ENCODE assay signal across 20 cellular contexts in the genomic region with DNA sequence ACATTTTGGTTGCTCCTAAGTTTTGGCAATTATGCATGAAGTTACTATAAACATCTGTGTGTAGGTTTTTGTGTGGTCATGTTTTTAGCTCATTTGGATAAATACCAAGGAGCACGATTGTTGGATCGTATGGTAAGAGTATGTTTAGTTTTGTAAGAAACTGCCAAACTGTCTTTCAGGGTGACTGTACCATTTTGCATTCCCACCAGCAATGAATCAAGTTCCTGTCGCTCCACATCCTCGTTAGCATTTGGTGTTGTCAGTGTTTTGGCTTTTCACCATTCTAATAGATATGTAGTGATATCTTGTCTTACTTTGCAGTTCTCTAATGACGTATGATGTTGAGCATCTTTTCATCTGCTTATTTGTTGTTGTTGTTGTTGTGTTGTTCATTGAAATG.
"Had no signal": no experiment of that assay in that cellular context is flagged by ENCODE, and none has a peak within 500 bp of the region (broad histone marks: within the 10 kb centered on the region; RNA-seq: fewer than 3 reads in every experiment).

No MANE protein-coding gene starts in this region.

- H3K9me3 Mint-ChIP-seq: activated CD4-positive, alpha-beta T cell treated with anti-CD3 and anti-CD28 coated beads, Interleukin-2, amount 10 ng/mL, durations not matched to agents 7 days and 5 days; activated naive CD8-positive, alpha-beta T cell treated with anti-CD3 and anti-CD28 coated beads, Interleukin-2, amount 10 ng/mL, durations not matched to agents 7 days and 5 days; effector memory CD8-positive, alpha-beta T cell; stimulated activated naive CD8-positive, alpha-beta T cell treated with anti-CD3 and anti-CD28 coated beads, Interleukin-15, Interleukin-2, amounts not matched to agents 100 ng/mL and 50 ng/mL, for 24 hours had no signal

- H3K4me3 Mint-ChIP-seq: activated CD4-positive, alpha-beta T cell treated with anti-CD3 and anti-CD28 coated beads, Interleukin-2, amount 10 ng/mL, durations not matched to agents 7 days and 5 days; activated CD8-positive, alpha-beta T cell treated with anti-CD3 and anti-CD28 coated beads, Interleukin-2, amount 10 ng/mL, durations not matched to agents 7 days and 5 days; activated naive CD8-positive, alpha-beta T cell treated with anti-CD3 and anti-CD28 coated beads, Interleukin-2, amount 10 ng/mL, durations not matched to agents 7 days and 5 days; effector memory CD8-positive, alpha-beta T cell; nephron progenitor cell had no signal

- DNase-seq: activated CD4-positive, alpha-beta T cell treated with anti-CD3 and anti-CD28 coated beads, Interleukin-2, amount 10 ng/mL, durations not matched to agents 7 days and 5 days; activated CD8-positive, alpha-beta memory T cell treated with anti-CD3 and anti-CD28 coated beads, Interleukin-2, amount 50 U/mL, for 4 hours; activated CD8-positive, alpha-beta T cell treated with anti-CD3 and anti-CD28 coated beads, Interleukin-2, amount 10 ng/mL, durations not matched to agents 7 days and 5 days; activated gamma-delta T cell; activated naive CD8-positive, alpha-beta T cell treated with anti-CD3 and anti-CD28 coated beads, Interleukin-2, amount 10 ng/mL, durations not matched to agents 7 days and 5 days; amygdala; colonic mucosa; dorsolateral prefrontal cortex; effector memory CD8-positive, alpha-beta T cell; esophagus squamous epithelium; gastrocnemius medialis; left ventricle myocardium superior; mammary epithelial cell; nephron progenitor cell; right cardiac atrium; stimulated activated CD4-positive, alpha-beta T cell treated with anti-CD3 and anti-CD28 coated beads, Interleukin-4, amount 100 ng/mL, for 4 hours; substantia nigra; tibial artery had no signal

- H3K27ac ChIP-seq: colonic mucosa, dorsolateral prefrontal cortex, esophagus squamous epithelium, gastrocnemius medialis, parathyroid adenoma, tibial artery had no signal

- H3K4me1 ChIP-seq: colonic mucosa had no signal

- H3K36me3 ChIP-seq: colonic mucosa, gastrocnemius medialis, tibial artery had no signal

- H3K27ac Mint-ChIP-seq: activated CD4-positive, alpha-beta T cell treated with anti-CD3 and anti-CD28 coated beads, Interleukin-2, amount 10 ng/mL, durations not matched to agents 7 days and 5 days; activated CD8-positive, alpha-beta T cell treated with anti-CD3 and anti-CD28 coated beads, Interleukin-2, amount 10 ng/mL, durations not matched to agents 7 days and 5 days; activated naive CD8-positive, alpha-beta T cell treated with anti-CD3 and anti-CD28 coated beads, Interleukin-2, amount 10 ng/mL, durations not matched to agents 7 days and 5 days; nephron progenitor cell; stimulated activated naive CD8-positive, alpha-beta T cell treated with anti-CD3 and anti-CD28 coated beads, Interleukin-15, Interleukin-2, amounts not matched to agents 100 ng/mL and 50 ng/mL, for 24 hours had no signal

- H3K4me3 ChIP-seq: colonic mucosa, dorsolateral prefrontal cortex, esophagus squamous epithelium, gastrocnemius medialis, tibial artery had no signal

- H3K27me3 Mint-ChIP-seq: activated CD4-positive, alpha-beta T cell treated with anti-CD3 and anti-CD28 coated beads, Interleukin-2, amount 10 ng/mL, durations not matched to agents 7 days and 5 days; activated naive CD8-positive, alpha-beta T cell treated with anti-CD3 and anti-CD28 coated beads, Interleukin-2, amount 10 ng/mL, durations not matched to agents 7 days and 5 days; effector memory CD8-positive, alpha-beta T cell; stimulated activated naive CD8-positive, alpha-beta T cell treated with anti-CD3 and anti-CD28 coated beads, Interleukin-15, Interleukin-2, amounts not matched to agents 100 ng/mL and 50 ng/mL, for 24 hours had no signal

- ATAC-seq: activated CD8-positive, alpha-beta T cell treated with anti-CD3 and anti-CD28 coated beads, Interleukin-2, amount 10 ng/mL, durations not matched to agents 7 days and 5 days; effector memory CD8-positive, alpha-beta T cell; gastrocnemius medialis; left ventricle myocardium superior; right cardiac atrium had no signal

- H3K9me3 ChIP-seq: colonic mucosa, esophagus squamous epithelium, gastrocnemius medialis, tibial artery had no signal
